ENCODE assay signal across 1 cellular context in genomic region chr21:33546076-33546475, GRCh38.
TF ChIP-seq lines count a peak whose summit lies in the region.

No MANE protein-coding gene starts in this region.

TF ChIP-seq in GM12878, 131 proteins besides CTCF, POLR2A, EP300 and RAD21:
- TF ChIP-seq GABPA (IDR thresholded peaks at IDR 0.05; ENCODE audit: low read depth) (no peak), USF1 (IDR thresholded peaks at IDR 0.05; ENCODE audit: borderline replicate concordance, extremely low read length, insufficient read depth, low read depth, low read length) (no peak), RB1 (IDR thresholded peaks at IDR 0.05; ENCODE audit: borderline replicate concordance) (no peak), CBFB (IDR thresholded peaks at IDR 0.05; ENCODE audit: low read depth) (no peak), MXI1 (IDR thresholded peaks at IDR 0.05; ENCODE audit: low read depth, low read length) (no peak), MEF2B (IDR thresholded peaks at IDR 0.05; ENCODE audit: partially characterized antibody, poor library complexity, severe bottlenecking) (no peak), IKZF2 (IDR thresholded peaks at IDR 0.05) (no peak), FOXK2 (IDR thresholded peaks at IDR 0.05) (no peak), PKNOX1 (IDR thresholded peaks at IDR 0.05) (no peak), NR2C2 (IDR thresholded peaks at IDR 0.05; ENCODE audit: borderline replicate concordance, control insufficient read depth, insufficient read length, low read depth) (no peak), POLR2AphosphoS5 (IDR thresholded peaks at IDR 0.05; ENCODE audit: low read length) (no peak), BACH1 (IDR thresholded peaks at IDR 0.05; ENCODE audit: borderline replicate concordance) (no peak), TBL1XR1 (IDR thresholded peaks at IDR 0.05; ENCODE audit: low read depth, low read length) (no peak), MAX (IDR thresholded peaks at IDR 0.05; ENCODE audit: low read depth, low read length) (no peak), ZNF207 (IDR thresholded peaks at IDR 0.05; ENCODE audit: borderline replicate concordance) (no peak), CUX1 (IDR thresholded peaks at IDR 0.05; ENCODE audit: insufficient replicate concordance, low read depth, low read length) (no peak), ATF3 (IDR thresholded peaks at IDR 0.05; ENCODE audit: borderline replicate concordance, extremely low read depth, low read depth, low read length) (no peak)
TF ChIP-seq in GM12878: peak in this region for 0.
